12 cellular contexts compared by ENCODE assay signal in the genomic region with DNA sequence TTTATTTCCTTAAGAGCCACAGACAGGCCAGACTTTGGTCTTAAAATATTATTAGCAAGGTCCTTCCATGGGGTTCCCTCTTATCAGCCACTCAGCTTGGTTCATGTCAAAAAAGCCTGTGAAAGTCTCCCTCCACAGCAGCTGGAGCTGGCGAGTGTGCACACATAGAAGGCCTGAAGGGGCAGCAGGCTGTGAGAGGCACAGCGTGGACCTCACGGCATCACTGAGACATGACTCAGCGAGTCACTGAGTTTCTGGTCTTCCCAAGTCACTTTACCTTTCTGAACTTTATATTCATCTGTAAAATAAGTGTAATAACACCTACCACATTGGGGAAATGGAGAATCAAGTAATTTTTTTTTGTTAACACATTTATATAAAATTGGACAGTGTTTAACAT. TPM values are rescaled to one million over a fixed set of nuclear protein-coding genes. Genes with fewer than 3 reads are reported as not detected.
DNase-seq lines count a peak whose midpoint lies in the region; ATAC-seq and TF ChIP-seq lines count a peak whose summit lies in the region.
"Had no signal": no experiment of that assay in that cellular context is flagged by ENCODE, and none has a peak within 500 bp of the region (broad histone marks: within the 10 kb centered on the region; RNA-seq: fewer than 3 reads in every experiment).

No MANE protein-coding gene starts in this region.

- intact Hi-C loops in activated CD4-positive, alpha-beta memory T cell treated with anti-CD3 and anti-CD28 coated beads for 36 hours (cut with micrococcal nuclease) = no loop called here

- no peak for ATAC-seq in HG02571 (IDR thresholded peaks at IDR 0.05; ENCODE audit: unreplicated experiment)
- ATAC-seq in HG03439 (IDR thresholded peaks at IDR 0.05; ENCODE audit: unreplicated experiment) = no peak

- H3K9me3 Mint-ChIP-seq in activated CD4-positive, alpha-beta memory T cell treated with anti-CD3 and anti-CD28 coated beads for 36 hours = no peaks in the 10 kb centered on the region
- H3K9me3 Mint-ChIP-seq in activated CD4-positive, alpha-beta memory T cell treated with anti-CD3 and anti-CD28 coated beads, Interleukin-2, amount 10 ng/mL, durations not matched to agents 7 days and 5 days = no peaks in the 10 kb centered on the region
- H3K9me3 Mint-ChIP-seq: activated B cell treated with CpG ODN at 0.5 μM for 24 hours; activated naive CD4-positive, alpha-beta T cell treated with anti-CD3 and anti-CD28 coated beads, Interleukin-2, amount 50 U/mL, for 24 hours; stimulated activated naive CD8-positive, alpha-beta T cell treated with anti-CD3 and anti-CD28 coated beads, Interleukin-15, Interleukin-2, amounts not matched to agents 100 ng/mL and 50 ng/mL, for 24 hours had no signal

- no peak for TF ChIP-seq CTCF in epithelial cell of esophagus (IDR thresholded peaks at IDR 0.05; ENCODE audit: insufficient read depth, low read depth, low read length, missing control alignments)

- POLR2A ChIA-PET in activated CD4-positive, alpha-beta memory T cell treated with anti-CD3 and anti-CD28 coated beads for 36 hours (lab: Charles Lee) = interaction anchor here (1.2 kb wide), 1 partner anchor 9 kb away, joined by 5 read pairs; the partner anchor contains the start of gene TAF3
- POLR2A ChIA-PET in activated CD4-positive, alpha-beta memory T cell treated with anti-CD3 and anti-CD28 coated beads, Interleukin-2, amount 10 ng/mL, durations not matched to agents 7 days and 5 days (lab: Charles Lee) = no interaction called here

- H3K36me3 Mint-ChIP-seq in activated CD4-positive, alpha-beta memory T cell treated with anti-CD3 and anti-CD28 coated beads for 36 hours = peaks cover 24% of the 10 kb centered on the region
- H3K36me3 Mint-ChIP-seq in activated CD4-positive, alpha-beta memory T cell treated with anti-CD3 and anti-CD28 coated beads, Interleukin-2, amount 10 ng/mL, durations not matched to agents 7 days and 5 days (ENCODE audit: low read depth) = peaks cover 23% of the 10 kb centered on the region

- H3K27me3 Mint-ChIP-seq in activated CD4-positive, alpha-beta memory T cell treated with anti-CD3 and anti-CD28 coated beads for 36 hours = no peaks in the 10 kb centered on the region
- no peaks in the 10 kb centered on the region for H3K27me3 Mint-ChIP-seq in activated CD4-positive, alpha-beta memory T cell treated with anti-CD3 and anti-CD28 coated beads, Interleukin-2, amount 10 ng/mL, durations not matched to agents 7 days and 5 days
- H3K27me3 Mint-ChIP-seq: activated B cell treated with CpG ODN at 0.5 μM for 24 hours; activated naive CD4-positive, alpha-beta T cell treated with anti-CD3 and anti-CD28 coated beads, Interleukin-2, amount 50 U/mL, for 24 hours; stimulated activated naive CD8-positive, alpha-beta T cell treated with anti-CD3 and anti-CD28 coated beads, Interleukin-15, Interleukin-2, amounts not matched to agents 100 ng/mL and 50 ng/mL, for 24 hours had no signal

- H3K4me3 Mint-ChIP-seq in activated CD4-positive, alpha-beta memory T cell treated with anti-CD3 and anti-CD28 coated beads for 36 hours = no peak overlapping the region
- no peak overlapping the region for H3K4me3 Mint-ChIP-seq in activated CD4-positive, alpha-beta memory T cell treated with anti-CD3 and anti-CD28 coated beads, Interleukin-2, amount 10 ng/mL, durations not matched to agents 7 days and 5 days
- H3K4me3 Mint-ChIP-seq: activated B cell treated with CpG ODN at 0.5 μM for 24 hours; activated naive CD4-positive, alpha-beta T cell treated with anti-CD3 and anti-CD28 coated beads, Interleukin-2, amount 50 U/mL, for 24 hours; stimulated activated naive CD8-positive, alpha-beta T cell treated with anti-CD3 and anti-CD28 coated beads, Interleukin-15, Interleukin-2, amounts not matched to agents 100 ng/mL and 50 ng/mL, for 24 hours had no signal

- CTCF ChIA-PET in activated CD4-positive, alpha-beta memory T cell treated with anti-CD3 and anti-CD28 coated beads for 36 hours (lab: Charles Lee) = no interaction called here
- CTCF ChIA-PET in activated CD4-positive, alpha-beta memory T cell treated with anti-CD3 and anti-CD28 coated beads, Interleukin-2, amount 10 ng/mL, durations not matched to agents 7 days and 5 days (lab: Charles Lee) = no interaction called here

- peak; percentile 19 for DNase-seq in activated CD4-positive, alpha-beta memory T cell treated with anti-CD3 and anti-CD28 coated beads for 36 hours
- no peak for DNase-seq in activated CD4-positive, alpha-beta memory T cell treated with anti-CD3 and anti-CD28 coated beads, Interleukin-2, amount 10 ng/mL, durations not matched to agents 7 days and 5 days
- DNase-seq in NCI-H226 (peak; percentile 10), epithelial cell of esophagus (ENCODE audit: low read depth) (peak; percentile 52), renal cortical epithelial cell (ENCODE audit: low read depth) (peak; percentile 23), NCI-H446 treated with DMSO at 0.1 percent for 48 hours (lab: John Stamatoyannopoulos, UW) (no peak)
- DNase-seq: activated B cell treated with CpG ODN at 0.5 μM for 24 hours, midbrain had no signal

- peaks cover 33% of the 10 kb centered on the region for H3K4me1 Mint-ChIP-seq in activated CD4-positive, alpha-beta memory T cell treated with anti-CD3 and anti-CD28 coated beads for 36 hours (ENCODE audit: low read depth)
- H3K4me1 Mint-ChIP-seq in activated CD4-positive, alpha-beta memory T cell treated with anti-CD3 and anti-CD28 coated beads, Interleukin-2, amount 10 ng/mL, durations not matched to agents 7 days and 5 days = peaks cover 3% of the 10 kb centered on the region

- no peak overlapping the region for H3K4me3 ChIP-seq in epithelial cell of esophagus (ENCODE audit: low read length)

- H3K27ac Mint-ChIP-seq in activated CD4-positive, alpha-beta memory T cell treated with anti-CD3 and anti-CD28 coated beads for 36 hours = no peak overlapping the region
- H3K27ac Mint-ChIP-seq in activated CD4-positive, alpha-beta memory T cell treated with anti-CD3 and anti-CD28 coated beads, Interleukin-2, amount 10 ng/mL, durations not matched to agents 7 days and 5 days = no peak overlapping the region
- H3K27ac Mint-ChIP-seq: activated B cell treated with CpG ODN at 0.5 μM for 24 hours; activated naive CD4-positive, alpha-beta T cell treated with anti-CD3 and anti-CD28 coated beads, Interleukin-2, amount 50 U/mL, for 24 hours; stimulated activated naive CD8-positive, alpha-beta T cell treated with anti-CD3 and anti-CD28 coated beads, Interleukin-15, Interleukin-2, amounts not matched to agents 100 ng/mL and 50 ng/mL, for 24 hours had no signal

RNA-seq across cellular contexts. Expression of gene TAF3, which starts 8.7 kb away (rescaled TPM):
- 10 to 100 TPM; 12.2 to 12.3 TPM for total RNA-seq in activated CD4-positive, alpha-beta memory T cell treated with anti-CD3 and anti-CD28 coated beads for 36 hours
- 10 to 100 TPM; 12.7 to 13.0 TPM for total RNA-seq in activated CD4-positive, alpha-beta memory T cell treated with anti-CD3 and anti-CD28 coated beads, Interleukin-2, amount 10 ng/mL, durations not matched to agents 7 days and 5 days
- 0.52 and 2.5 TPM in 2 replicates for total RNA-seq in renal cortical epithelial cell

RNA-seq across cellular contexts. Expression of gene ATP5F1C, which starts 39.0 kb away (rescaled TPM):
- total RNA-seq in activated CD4-positive, alpha-beta memory T cell treated with anti-CD3 and anti-CD28 coated beads for 36 hours = 100 to 1,000 TPM; 281 to 295 TPM
- total RNA-seq in activated CD4-positive, alpha-beta memory T cell treated with anti-CD3 and anti-CD28 coated beads, Interleukin-2, amount 10 ng/mL, durations not matched to agents 7 days and 5 days = 100 to 1,000 TPM; 273 to 278 TPM
- total RNA-seq in renal cortical epithelial cell = 410 and 438 TPM in 2 replicates

RNA-seq across cellular contexts. Expression of gene KIN, which starts 39.2 kb away (rescaled TPM):
- total RNA-seq in activated CD4-positive, alpha-beta memory T cell treated with anti-CD3 and anti-CD28 coated beads for 36 hours = 10 to 100 TPM; 10.9 to 11.5 TPM
- 10 to 100 TPM; 13.8 to 15.8 TPM for total RNA-seq in activated CD4-positive, alpha-beta memory T cell treated with anti-CD3 and anti-CD28 coated beads, Interleukin-2, amount 10 ng/mL, durations not matched to agents 7 days and 5 days
- total RNA-seq in renal cortical epithelial cell = 7.1 and 7.6 TPM in 2 replicates

Comparison
In these comparisons a context has a peak if more than half of its experiments do, and no peak if none do; other contexts are left out.
1. DNase-seq: peak in activated CD4-positive, alpha-beta memory T cell treated with anti-CD3 and anti-CD28 coated beads for 36 hours (single experiment), NCI-H226 (single experiment), epithelial cell of esophagus (single experiment) and renal cortical epithelial cell (single experiment); none in activated CD4-positive, alpha-beta memory T cell treated with anti-CD3 and anti-CD28 coated beads, Interleukin-2, amount 10 ng/mL, durations not matched to agents 7 days and 5 days (single experiment) and NCI-H446 treated with DMSO at 0.1 percent for 48 hours (single experiment).